In genomic region chr1:45954401-45954847, GRCh38 we compare ENCODE assay signal across 8 cellular contexts.
A peak's percentile ranks its signal among the peaks of the same experiment; 100 is the strongest.
DNase-seq lines count a peak whose midpoint lies in the region; ATAC-seq, FAIRE-seq and TF ChIP-seq lines count a peak whose summit lies in the region.

No MANE protein-coding gene starts in this region.

- in situ Hi-C loops in astrocyte of the spinal cord (cut with HindIII; ENCODE audit: low sequenced_read_pairs), result no loop called here

- DNase-seq in HT1080 (ENCODE audit: low read depth) (peak; percentile 47), astrocyte of the spinal cord (ENCODE audit: low read depth, low spot score) (peak; percentile 81), stomach (no peak), GM19240 (ENCODE audit: insufficient read length, low spot score) (no peak), COR-L47 (lab: John Stamatoyannopoulos, UW) (no peak), activated gamma-delta T cell treated with Interleukin-2 at 50 U/mL for 16 hours (no peak)

- peak overlapping the region; percentile 64 to 77 (median 68) for H3K27ac ChIP-seq in stomach

- no peak for TF ChIP-seq POLR2A in stomach (IDR thresholded peaks at IDR 0.05)

- TF ChIP-seq EP300 in stomach (IDR thresholded peaks at IDR 0.05), result no peak

- H3K27me3 ChIP-seq in stomach, result no peaks in the 10 kb centered on the region

- H3K4me3 ChIP-seq in astrocyte of the spinal cord (ENCODE audit: low read depth, low read length) (no peak overlapping the region), stomach (no peak overlapping the region)

- no peak for ATAC-seq in HG03175 (IDR thresholded peaks at IDR 0.05; ENCODE audit: unreplicated experiment)

- intact Hi-C loops in stomach (cut with DNase I; ENCODE audit: low total_unique reads), result no loop called here

- peaks cover 0 to 2% (median under 1%) of the 10 kb centered on the region in 4 donors for H3K36me3 ChIP-seq in stomach

- 35 to 55% (median 49%) methylated on average over 5 of the region's 5 CpGs for WGBS in stomach, 5 donors

- H3K9me3 ChIP-seq in stomach, result no peaks in the 10 kb centered on the region

- peak; percentile 97 for FAIRE-seq in islet of Langerhans (lab: Jason Lieb, UNC)

- TF ChIP-seq CTCF in astrocyte of the spinal cord (IDR thresholded peaks at IDR 0.05; ENCODE audit: low read depth, low read length) (no peak), stomach (IDR thresholded peaks at IDR 0.05) (no peak)

- H3K4me1 ChIP-seq in stomach, result peaks cover 0 to 36% (median 16%) of the 10 kb centered on the region in 4 donors

Comparison
In these comparisons a context has a peak if more than half of its experiments do, and no peak if none do; other contexts are left out.
1. DNase-seq: peak in HT1080 (single experiment) and astrocyte of the spinal cord (single experiment); none in stomach (single experiment), GM19240 (single experiment), COR-L47 (single experiment) and activated gamma-delta T cell treated with Interleukin-2 at 50 U/mL for 16 hours (single experiment).